ENCODE assay signal across 31 cellular contexts in the genomic region with DNA sequence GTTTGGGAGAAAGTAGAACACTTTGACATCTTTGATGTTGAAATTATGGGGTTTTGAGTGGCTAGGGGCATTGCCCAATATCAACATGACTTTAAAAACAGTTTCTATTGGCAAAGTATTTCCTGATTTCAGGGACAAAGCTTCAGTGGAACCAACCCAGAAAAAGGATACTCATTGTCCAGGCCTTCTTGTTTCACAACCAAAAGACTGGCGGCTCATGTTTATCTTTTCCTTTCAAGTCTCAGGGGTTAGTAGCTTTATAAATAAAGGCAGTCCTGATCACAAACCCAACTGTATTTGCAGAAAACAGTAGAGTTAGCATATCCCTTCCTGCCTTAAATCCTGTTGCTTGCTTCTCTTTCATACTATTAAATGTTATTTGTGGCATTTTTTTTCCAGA.
"Had no signal": no experiment of that assay in that cellular context is flagged by ENCODE, and none has a peak within 500 bp of the region (broad histone marks: within the 10 kb centered on the region; RNA-seq: fewer than 3 reads in every experiment).

No MANE protein-coding gene starts in this region.

- H3K9me3 Mint-ChIP-seq: neural progenitor cell; stimulated activated memory B cell treated with anti-CD40 and anti-IgM and Interleukin-4, amounts not matched to agents 10 μg/mL and 1 μg/mL and 100 μg/mL, for 72 hours; stimulated activated naive CD8-positive, alpha-beta T cell treated with anti-CD3 and anti-CD28 coated beads, Interleukin-15, amount 100 ng/mL, for 72 hours; type B pancreatic cell had no signal

- H3K4me1 ChIP-seq: neural progenitor cell, parathyroid adenoma, psoas muscle, spleen, suprapubic skin, testis, tibial artery, transverse colon, upper lobe of right lung, uterus had no signal

- H3K79me2 ChIP-seq: parathyroid adenoma had no signal

- H3K27ac Mint-ChIP-seq: natural killer cell; nephron; neural progenitor cell; progenitor cell of endocrine pancreas; stimulated activated memory B cell treated with anti-CD40 and anti-IgM and Interleukin-4, amounts not matched to agents 10 μg/mL and 1 μg/mL and 100 μg/mL, for 72 hours; stimulated activated naive CD8-positive, alpha-beta T cell treated with anti-CD3 and anti-CD28 coated beads, Interleukin-15, amount 100 ng/mL, for 72 hours; type B pancreatic cell had no signal

- DNase-seq: natural killer cell; occipital lobe; ovary; posterior cingulate gyrus; psoas muscle; right cardiac atrium; spleen; stimulated activated CD4-positive, alpha-beta T cell treated with anti-CD3 and anti-CD28 coated beads, Interleukin-12 subunit alpha, Interleukin-12 subunit beta, amount 100 ng/mL, for 4 hours; stimulated activated CD4-positive, alpha-beta T cell treated with anti-CD3 and anti-CD28 coated beads, Interleukin-1b, Interleukin-23, amount 100 ng/mL, for 48 hours; stimulated activated CD4-positive, alpha-beta T cell treated with anti-CD3 and anti-CD28 coated beads, Interleukin-4, amount 100 ng/mL, for 1 hour; stimulated activated CD4-positive, alpha-beta T cell treated with anti-CD3 and anti-CD28 coated beads, Interleukin-4, amount 100 ng/mL, for 4 hours; stimulated activated CD8-positive, alpha-beta memory T cell treated with anti-CD3 and anti-CD28 coated beads, Interleukin-4, amount 100 ng/mL, for 48 hours; stimulated activated naive CD4-positive, alpha-beta T cell; stimulated activated naive CD8-positive, alpha-beta T cell treated with anti-CD3 and anti-CD28 coated beads, Interleukin-15, amount 100 ng/mL, for 72 hours; stimulated activated naive CD8-positive, alpha-beta T cell treated with anti-CD3 and anti-CD28 coated beads, Interleukin-15, Interleukin-2, amounts not matched to agents 100 U/mL and 50 U/mL, for 24 hours; substantia nigra; testis; tibial artery; transverse colon; upper lobe of right lung; uterus had no signal

- H2AFZ ChIP-seq: neural progenitor cell, parathyroid adenoma had no signal

- H3K4me3 Mint-ChIP-seq: natural killer cell; nephron; neural progenitor cell; stimulated activated memory B cell treated with anti-CD40 and anti-IgM and Interleukin-4, amounts not matched to agents 10 μg/mL and 1 μg/mL and 100 μg/mL, for 72 hours; stimulated activated naive CD8-positive, alpha-beta T cell treated with anti-CD3 and anti-CD28 coated beads, Interleukin-15, amount 100 ng/mL, for 72 hours; type B pancreatic cell had no signal

- H3K4me2 ChIP-seq: neural progenitor cell, smooth muscle cell had no signal

- H3K27me3 ChIP-seq: neural progenitor cell, ovary, spleen, suprapubic skin, testis, tibial artery, transverse colon, upper lobe of right lung, uterus had no signal

- H3K4me1 Mint-ChIP-seq: natural killer cell; nephron; neural progenitor cell; stimulated activated memory B cell treated with anti-CD40 and anti-IgM and Interleukin-4, amounts not matched to agents 10 μg/mL and 1 μg/mL and 100 μg/mL, for 72 hours; stimulated activated naive CD8-positive, alpha-beta T cell treated with anti-CD3 and anti-CD28 coated beads, Interleukin-15, amount 100 ng/mL, for 72 hours had no signal

- ATAC-seq: natural killer cell; psoas muscle; right cardiac atrium; sciatic nerve; stimulated activated memory B cell treated with anti-CD40 and anti-IgM and Interleukin-4, amounts not matched to agents 10 μg/mL and 1 μg/mL and 100 μg/mL, for 72 hours; stimulated activated naive CD8-positive, alpha-beta T cell treated with anti-CD3 and anti-CD28 coated beads, Interleukin-15, amount 100 ng/mL, for 72 hours; stimulated activated naive CD8-positive, alpha-beta T cell treated with anti-CD3 and anti-CD28 coated beads, Interleukin-15, Interleukin-2, amounts not matched to agents 100 U/mL and 50 U/mL, for 24 hours; upper lobe of right lung had no signal

- H3K36me3 Mint-ChIP-seq: neural progenitor cell; stimulated activated memory B cell treated with anti-CD40 and anti-IgM and Interleukin-4, amounts not matched to agents 10 μg/mL and 1 μg/mL and 100 μg/mL, for 72 hours; type B pancreatic cell had no signal

- H3K4me3 ChIP-seq: neural progenitor cell, ovary, psoas muscle, skin epidermis, smooth muscle cell, spleen, suprapubic skin, testis, tibial artery, transverse colon, upper lobe of right lung, uterus had no signal

- H3K27ac ChIP-seq: neural progenitor cell, ovary, parathyroid adenoma, psoas muscle, skin epidermis, spleen, suprapubic skin, testis, tibial artery, transverse colon, upper lobe of right lung, uterus had no signal

- H3K9ac ChIP-seq: neural progenitor cell, parathyroid adenoma had no signal

- H3K36me3 ChIP-seq: neural progenitor cell, ovary, spleen, suprapubic skin, tibial artery, transverse colon, upper lobe of right lung, uterus had no signal

- H3K27me3 Mint-ChIP-seq: progenitor cell of endocrine pancreas; stimulated activated memory B cell treated with anti-CD40 and anti-IgM and Interleukin-4, amounts not matched to agents 10 μg/mL and 1 μg/mL and 100 μg/mL, for 72 hours; stimulated activated naive CD8-positive, alpha-beta T cell treated with anti-CD3 and anti-CD28 coated beads, Interleukin-15, amount 100 ng/mL, for 72 hours; type B pancreatic cell had no signal

- H3K9me3 ChIP-seq: ovary, psoas muscle, suprapubic skin, testis, transverse colon, upper lobe of right lung, uterus had no signal
